ENCODE assay signal across 1 cellular context in the genomic region with DNA sequence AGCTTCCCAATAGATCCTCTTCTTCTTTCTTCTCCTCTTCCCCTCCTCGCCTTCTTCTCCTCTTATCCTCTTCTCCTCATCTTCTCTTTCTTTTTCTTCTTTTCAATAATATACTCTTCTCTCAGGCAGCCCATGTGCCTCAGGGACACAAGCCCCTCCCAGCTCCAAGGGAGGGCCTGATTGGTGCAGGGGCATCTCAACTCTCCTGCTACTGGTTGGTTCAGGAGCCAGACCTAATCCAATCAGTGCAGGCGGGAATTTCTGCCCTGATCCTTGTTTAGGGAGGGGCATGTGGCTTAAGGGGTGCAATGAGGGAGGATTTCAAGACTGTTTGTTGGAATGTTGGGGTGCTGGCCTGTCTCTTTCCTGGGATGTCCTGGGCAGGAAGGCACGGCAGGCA.
TF ChIP-seq lines count a peak whose summit lies in the region.

No MANE protein-coding gene starts in this region.

TF ChIP-seq in HCT116, 20 proteins besides CTCF, POLR2A, EP300 and RAD21 (continued from another document):
- TF ChIP-seq, protein P1, sequence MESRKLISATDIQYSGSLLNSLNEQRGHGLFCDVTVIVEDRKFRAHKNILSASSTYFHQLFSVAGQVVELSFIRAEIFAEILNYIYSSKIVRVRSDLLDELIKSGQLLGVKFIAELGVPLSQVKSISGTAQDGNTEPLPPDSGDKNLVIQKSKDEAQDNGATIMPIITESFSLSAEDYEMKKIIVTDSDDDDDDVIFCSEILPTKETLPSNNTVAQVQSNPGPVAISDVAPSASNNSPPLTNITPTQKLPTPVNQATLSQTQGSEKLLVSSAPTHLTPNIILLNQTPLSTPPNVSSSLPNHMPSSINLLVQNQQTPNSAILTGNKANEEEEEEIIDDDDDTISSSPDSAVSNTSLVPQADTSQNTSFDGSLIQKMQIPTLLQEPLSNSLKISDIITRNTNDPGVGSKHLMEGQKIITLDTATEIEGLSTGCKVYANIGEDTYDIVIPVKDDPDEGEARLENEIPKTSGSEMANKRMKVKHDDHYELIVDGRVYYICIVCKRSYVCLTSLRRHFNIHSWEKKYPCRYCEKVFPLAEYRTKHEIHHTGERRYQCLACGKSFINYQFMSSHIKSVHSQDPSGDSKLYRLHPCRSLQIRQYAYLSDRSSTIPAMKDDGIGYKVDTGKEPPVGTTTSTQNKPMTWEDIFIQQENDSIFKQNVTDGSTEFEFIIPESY (IDR thresholded peaks at IDR 0.05; ENCODE audit: extremely low read depth, insufficient replicate concordance, low read length): no peak
- TF ChIP-seq YY1 (IDR thresholded peaks at IDR 0.05; ENCODE audit: extremely low read depth, insufficient replicate concordance, low read depth, low read length) (no peak), CEBPB (IDR thresholded peaks at IDR 0.05; ENCODE audit: low read depth) (no peak), ZFX (IDR thresholded peaks at IDR 0.05) (no peak)
